ENCODE assay signal across 19 cellular contexts in genomic region chr2:27980242-27980641, GRCh38.
DNase-seq lines count a peak whose midpoint lies in the region; ATAC-seq, FAIRE-seq and TF ChIP-seq lines count a peak whose summit lies in the region.
"Had no signal": no experiment of that assay in that cellular context is flagged by ENCODE, and none has a peak within 500 bp of the region (broad histone marks: within the 10 kb centered on the region; RNA-seq: fewer than 3 reads in every experiment).

No MANE protein-coding gene starts in this region.

- ATAC-seq in A549 (no peak), GM21423 (IDR thresholded peaks at IDR 0.05; ENCODE audit: unreplicated experiment) (peak; percentile 65), HG03045 (IDR thresholded peaks at IDR 0.05; ENCODE audit: unreplicated experiment) (no peak), HG03442 (IDR thresholded peaks at IDR 0.05; ENCODE audit: unreplicated experiment) (no peak)

- no peaks in the 10 kb centered on the region for H3K36me3 ChIP-seq in adrenal gland (replicated peaks in 1 of 2)
- H3K36me3 ChIP-seq: colonic mucosa, SJCRH30, thoracic aorta had no signal

- no peak overlapping the region for H3K4me3 ChIP-seq in A549
- peak overlapping the region in 2 of 4 donors; percentile 14 to 27 for H3K4me3 ChIP-seq in adrenal gland
- H3K4me3 ChIP-seq: colonic mucosa, SJCRH30, thoracic aorta had no signal

- FAIRE-seq in A549 (lab: Jason Lieb, UNC) = no peak

- no peak for TF ChIP-seq RAD21 in A549 (conservative IDR thresholded peaks at IDR 0.05 in 1 of 2, IDR thresholded peaks at IDR 0.05 in 1 of 2)

- H3K4me1 ChIP-seq in A549 (peaks cover 52% of the 10 kb centered on the region), adrenal gland (replicated peaks in 1 of 2) (peaks cover 14 to 34% of the 10 kb centered on the region in 2 donors)
- H3K4me1 ChIP-seq: colonic mucosa had no signal

- H3K4me2 ChIP-seq in A549 = peak overlapping the region; percentile 38

- TF ChIP-seq POLR2A in A549 (IDR thresholded peaks at IDR 0.05; ENCODE audit: low read length) = no peak
- TF ChIP-seq POLR2A in adrenal gland (IDR thresholded peaks at IDR 0.05) = no peak

- CTCF ChIA-PET in A549 (lab: Yijun Ruan, JAX) = no interaction called here

- TF ChIP-seq CTCF in A549 (IDR thresholded peaks at IDR 0.05) (no peak), adrenal gland (IDR thresholded peaks at IDR 0.05) (no peak)

- DNase-seq in A549 (ENCODE audit: low read depth in 1 of 2, low spot score in 1 of 2) (no peak), NCI-H1417 treated with DMSO at 0.1 percent for 48 hours (lab: John Stamatoyannopoulos, UW) (peak; percentile 19), adrenal gland (no peak), midbrain (lab: John Stamatoyannopoulos, UW) (no peak), NCI-H345 treated with DMSO at 0.1 percent for 48 hours (lab: John Stamatoyannopoulos, UW; ENCODE audit: unreplicated experiment) (no peak)
- DNase-seq: activated CD4-positive, alpha-beta T cell treated with anti-CD3 and anti-CD28 coated beads for 1 hour; activated CD8-positive, alpha-beta memory T cell treated with anti-CD3 and anti-CD28 coated beads, Interleukin-2, amount 50 U/mL, for 48 hours; activated naive CD4-positive, alpha-beta T cell treated with anti-CD3 and anti-CD28 coated beads for 36 hours; AML-193; colonic mucosa; foreskin melanocyte; kidney glomerular epithelial cell; NCI-H187; NCI-H510A; SJCRH30 had no signal

- TF ChIP-seq EP300 in A549 (IDR thresholded peaks at IDR 0.05) = no peak

- intact Hi-C loops in adrenal gland (cut with DNase I) = no loop called here

- POLR2A ChIA-PET in A549 (lab: Yijun Ruan, JAX) = no interaction called here

- 49% methylated on average over 1 of the region's 1 CpG for WGBS in A549 (ENCODE audit: missing lambda C conversion rate)
- WGBS in adrenal gland, 4 donors = 17 to 41% (median 29%) methylated on average over 1 of the region's 1 CpG

- H3K27me3 ChIP-seq in adrenal gland = no peaks in the 10 kb centered on the region
- H3K27me3 ChIP-seq: colonic mucosa, SJCRH30 had no signal

- H3K27ac ChIP-seq in A549 (peak overlapping the region; percentile 81 to 87), adrenal gland (peak overlapping the region in 4 of 5 donors; percentile 1 to 72 (median 53))
- H3K27ac ChIP-seq: colonic mucosa, SJCRH30, thoracic aorta had no signal

- H3K9me3 ChIP-seq in A549 (peaks cover 9% of the 10 kb centered on the region; the same call in 1 of the 3 replicates), adrenal gland (replicated peaks in 1 of 3) (no peaks in the 10 kb centered on the region)
- H3K9me3 ChIP-seq: colonic mucosa, thoracic aorta had no signal

TF ChIP-seq in A549, 52 proteins besides CTCF, POLR2A, EP300 and RAD21:
- TF ChIP-seq JUN (IDR thresholded peaks at IDR 0.05) = no peak
- no peak for TF ChIP-seq ZFP36 (IDR thresholded peaks at IDR 0.05; ENCODE audit: borderline replicate concordance, partially characterized antibody)
- TF ChIP-seq BHLHE40 (IDR thresholded peaks at IDR 0.05; ENCODE audit: low read depth, low read length) = no peak
- no peak for TF ChIP-seq RCOR1 (IDR thresholded peaks at IDR 0.05; ENCODE audit: low read depth, low read length)
- TF ChIP-seq GATA3 (IDR thresholded peaks at IDR 0.05; ENCODE audit: borderline replicate concordance) = no peak
- TF ChIP-seq FOXS1 (CRISPR knock-in tag; IDR thresholded peaks at IDR 0.05) = no peak
- no peak for TF ChIP-seq HMGXB4 (CRISPR knock-in tag; IDR thresholded peaks at IDR 0.05; ENCODE audit: borderline replicate concordance)
- TF ChIP-seq BCL3 (IDR thresholded peaks at IDR 0.05) = no peak
- TF ChIP-seq ESRRA (IDR thresholded peaks at IDR 0.05; ENCODE audit: borderline replicate concordance, low read length) = no peak
- TF ChIP-seq NPAS2 (CRISPR knock-in tag; IDR thresholded peaks at IDR 0.05; ENCODE audit: borderline replicate concordance) = no peak
- TF ChIP-seq ZNF302 (CRISPR knock-in tag; IDR thresholded peaks at IDR 0.05) = no peak
- no peak for TF ChIP-seq MAZ (IDR thresholded peaks at IDR 0.05; ENCODE audit: borderline replicate concordance, low read depth, low read length)
- TF ChIP-seq REST (IDR thresholded peaks at IDR 0.05) = no peak
- TF ChIP-seq MYC (IDR thresholded peaks at IDR 0.05; ENCODE audit: borderline replicate concordance, low read length) = no peak
- no peak for TF ChIP-seq CBX2 (IDR thresholded peaks at IDR 0.05; ENCODE audit: borderline replicate concordance, low read depth)
- no peak for TF ChIP-seq SREBF2 (IDR thresholded peaks at IDR 0.05)
